In genomic region chr3:113255854-113256615, GRCh38 we compare ENCODE assay signal across 17 cellular contexts. TPM values are rescaled to one million over a fixed set of nuclear protein-coding genes. Genes with fewer than 3 reads are reported as not detected.
A peak's percentile ranks its signal among the peaks of the same experiment; 100 is the strongest.
DNase-seq lines count a peak whose midpoint lies in the region; ATAC-seq, FAIRE-seq and TF ChIP-seq lines count a peak whose summit lies in the region.
"Had no signal": no experiment of that assay in that cellular context is flagged by ENCODE, and none has a peak within 500 bp of the region (broad histone marks: within the 10 kb centered on the region; RNA-seq: fewer than 3 reads in every experiment).

No MANE protein-coding gene starts in this region.

- peak overlapping the region; percentile 64 for H3K27ac Mint-ChIP-seq in nephron progenitor cell
- H3K27ac Mint-ChIP-seq in activated CD4-positive, alpha-beta T cell treated with anti-CD3 and anti-CD28 coated beads for 36 hours = no peak overlapping the region
- H3K27ac Mint-ChIP-seq: CD8-positive, alpha-beta T cell had no signal

- POLR2A ChIA-PET in GM12878 (lab: Charles Lee) = interaction anchor here (1.3 kb wide), 1 partner anchor 14 kb away, joined by 3 read pairs; no protein-coding TSS in a partner anchor
- POLR2A ChIA-PET in activated CD4-positive, alpha-beta T cell treated with anti-CD3 and anti-CD28 coated beads for 36 hours (lab: Charles Lee) = no interaction called here

- H2AFZ ChIP-seq in GM12878 (ENCODE audit: control insufficient read depth, low read depth, low read length) = no peak overlapping the region

- 36% methylated on average over 7 of the region's 7 CpGs for WGBS in GM12878 (ENCODE audit: insufficient coverage, insufficient replicate concordance, low lambda C conversion rate, missing lambda C conversion rate)

- in situ Hi-C loops in GM12878 (cut with MboI) = no loop called here

- no peaks in the 10 kb centered on the region for H3K36me3 ChIP-seq in GM12878 (ENCODE audit: control insufficient read depth in 2 of 2, insufficient read depth in 2 of 2, low read length in 1 of 2)
- H3K36me3 ChIP-seq: BE2C had no signal

- BruUV-seq in GM12878 (replicated peaks; lab: Mats Ljungman, UMichigan) = no TSS peak

- peaks cover 88% of the 10 kb centered on the region for H3K4me1 Mint-ChIP-seq in nephron progenitor cell
- no peaks in the 10 kb centered on the region for H3K4me1 Mint-ChIP-seq in activated CD4-positive, alpha-beta T cell treated with anti-CD3 and anti-CD28 coated beads for 36 hours

- CTCF ChIA-PET in GM12878 (lab: Yijun Ruan, JAX) = interaction anchor here (0.5 to 2.5 kb wide), 3 partner anchors 25 to 255 kb away, joined by 3 to 8 read pairs (median 4); no protein-coding TSS in a partner anchor
- CTCF ChIA-PET in activated CD4-positive, alpha-beta T cell treated with anti-CD3 and anti-CD28 coated beads for 36 hours (lab: Charles Lee) = interaction anchor here (0.7 to 0.9 kb wide), 2 partner anchors 13 to 24 kb away, joined by 3 read pairs; no protein-coding TSS in a partner anchor

- no peak for DNase-seq in GM12891 (ENCODE audit: insufficient read length, low spot score)
- no peak for DNase-seq in GM12878 (ENCODE audit: low read depth, low spot score)
- no peak for DNase-seq in nephron progenitor cell
- no peak for DNase-seq in inferior parietal cortex (ENCODE audit: extremely low spot score)
- no peak for DNase-seq in activated CD4-positive, alpha-beta T cell treated with anti-CD3 and anti-CD28 coated beads for 36 hours
- DNase-seq: BE2C; CD8-positive, alpha-beta T cell; GF-D8; Kasumi-1; NCI-H1048; NCI-H226; NCI-H69; NK-92 treated with Interleukin-12 subunit alpha and Interleukin-12 subunit beta, amount 100 ng/mL, for 24 hours had no signal

- no peak overlapping the region for H3K4me2 ChIP-seq in GM12878 (ENCODE audit: control insufficient read depth, insufficient read depth)

- no peaks in the 10 kb centered on the region for H3K9me3 Mint-ChIP-seq in nephron progenitor cell
- no peaks in the 10 kb centered on the region for H3K9me3 Mint-ChIP-seq in activated CD4-positive, alpha-beta T cell treated with anti-CD3 and anti-CD28 coated beads for 36 hours (ENCODE audit: low read depth)
- H3K9me3 Mint-ChIP-seq: CD8-positive, alpha-beta T cell had no signal

- intact Hi-C loops in GM12878 (cut with micrococcal nuclease; ENCODE audit: unreplicated experiment) = no loop called here
- intact Hi-C loops in activated CD4-positive, alpha-beta T cell treated with anti-CD3 and anti-CD28 coated beads for 36 hours (cut with DNase I, micrococcal nuclease) = no loop called here

- ATAC-seq in HG02852 (IDR thresholded peaks at IDR 0.05; ENCODE audit: unreplicated experiment) (peak; percentile 66), GM12878 (peak; percentile 44), HG03457 (IDR thresholded peaks at IDR 0.05; ENCODE audit: unreplicated experiment) (no peak)
- ATAC-seq in activated CD4-positive, alpha-beta T cell treated with anti-CD3 and anti-CD28 coated beads for 36 hours = no peak
- ATAC-seq: CD8-positive, alpha-beta T cell had no signal

- no peaks in the 10 kb centered on the region for H3K9me3 ChIP-seq in GM12878 (replicated peaks; ENCODE audit: control insufficient read depth, insufficient read depth, low read length)
- H3K9me3 ChIP-seq: BE2C had no signal

- no peaks in the 10 kb centered on the region for H4K20me1 ChIP-seq in GM12878 (ENCODE audit: control insufficient read depth, insufficient read depth)

- no peaks in the 10 kb centered on the region for H3K79me2 ChIP-seq in GM12878 (ENCODE audit: control insufficient read depth, insufficient read depth, low read length)

- H3K4me1 ChIP-seq in GM12878 (ENCODE audit: control insufficient read depth, insufficient read depth, low read length) = peaks cover 13% of the 10 kb centered on the region
- H3K4me1 ChIP-seq: BE2C had no signal

- no peak for TF ChIP-seq RAD21 in GM12878 (IDR thresholded peaks at IDR 0.05; ENCODE audit: insufficient read depth, low read depth, low read length)

- peaks cover 11% of the 10 kb centered on the region for H3K27me3 Mint-ChIP-seq in nephron progenitor cell (ENCODE audit: low read depth, poor library complexity)
- H3K27me3 Mint-ChIP-seq in activated CD4-positive, alpha-beta T cell treated with anti-CD3 and anti-CD28 coated beads for 36 hours = no peaks in the 10 kb centered on the region

- peaks cover 92% of the 10 kb centered on the region for H3K36me3 Mint-ChIP-seq in nephron progenitor cell (ENCODE audit: low read depth)
- no peaks in the 10 kb centered on the region for H3K36me3 Mint-ChIP-seq in activated CD4-positive, alpha-beta T cell treated with anti-CD3 and anti-CD28 coated beads for 36 hours (ENCODE audit: low read depth)
- H3K36me3 Mint-ChIP-seq: CD8-positive, alpha-beta T cell had no signal

- SMC1A ChIA-PET in GM12878 (lab: Charles Lee; ENCODE audit: uncharacterized antibody, unreplicated experiment) = interaction anchor here (0.9 to 2.0 kb wide), 3 partner anchors 9 to 23 kb away, joined by 4 to 10 read pairs (median 6); no protein-coding TSS in a partner anchor

- no peak overlapping the region for H3K4me3 Mint-ChIP-seq in nephron progenitor cell
- no peak overlapping the region for H3K4me3 Mint-ChIP-seq in activated CD4-positive, alpha-beta T cell treated with anti-CD3 and anti-CD28 coated beads for 36 hours
- H3K4me3 Mint-ChIP-seq: CD8-positive, alpha-beta T cell had no signal

- peak; percentile 71 for FAIRE-seq in GM12891 (lab: Jason Lieb, UNC)
- FAIRE-seq in GM12878 (lab: Jason Lieb, UNC) = no peak
- FAIRE-seq: D721Med had no signal

- no peak for TF ChIP-seq EP300 in GM12878 (IDR thresholded peaks at IDR 0.05; ENCODE audit: borderline replicate concordance in 1 of 2, control insufficient read depth in 1 of 2, low read depth in 2 of 2, low read length in 2 of 2)

- H3K27ac ChIP-seq in GM12878 (ENCODE audit: control insufficient read depth, insufficient read depth) = no peak overlapping the region
- H3K27ac ChIP-seq: SK-N-MC had no signal

- no peaks in the 10 kb centered on the region; a peak in 2 of 4 replicates for H3K27me3 ChIP-seq in GM12878 (replicated peaks in 1 of 2; ENCODE audit: control insufficient read depth in 2 of 2, insufficient read depth in 2 of 2, low read length in 1 of 2)
- H3K27me3 ChIP-seq: BE2C had no signal

- TF ChIP-seq POLR2A in GM12891 (IDR thresholded peaks at IDR 0.05; ENCODE audit: low read depth, low read length) (no peak), GM12878 (IDR thresholded peaks at IDR 0.05; ENCODE audit: low read depth, low read length) (no peak)

- RAD21 ChIA-PET in GM12878 (lab: Charles Lee; ENCODE audit: unreplicated experiment) = interaction anchor here (0.6 to 0.9 kb wide), 2 partner anchors 116 to 441 kb away, joined by 3 read pairs; partner anchors contain the start of gene USF3

- TF ChIP-seq CTCF in GM12878 (IDR thresholded peaks at IDR 0.05 in 2 of 3, conservative IDR thresholded peaks at IDR 0.05 in 1 of 3; ENCODE audit: control insufficient read depth in 2 of 3, extremely low read depth in 1 of 3, insufficient read depth in 1 of 3, low read depth in 3 of 3, low read length in 3 of 3) (no peak), nephron progenitor cell (IDR thresholded peaks at IDR 0.05) (no peak)

- no peak overlapping the region for H3K9ac ChIP-seq in GM12878 (ENCODE audit: control insufficient read depth, insufficient read depth, low read length)

- no peak overlapping the region for H3K4me3 ChIP-seq in GM12878
- H3K4me3 ChIP-seq: SK-N-MC had no signal

TF ChIP-seq in GM12891, 5 proteins besides CTCF, POLR2A, EP300 and RAD21:
- TF ChIP-seq TAF1 (IDR thresholded peaks at IDR 0.05; ENCODE audit: low read depth, low read length) = no peak
- TF ChIP-seq POU2F2 (IDR thresholded peaks at IDR 0.05; ENCODE audit: low read depth, low read length) = no peak
- TF ChIP-seq PAX5 (IDR thresholded peaks at IDR 0.05; ENCODE audit: insufficient read depth, low read length, severe bottlenecking) = no peak
- no peak for TF ChIP-seq POLR2AphosphoS5 (IDR thresholded peaks at IDR 0.05; ENCODE audit: low read depth, low read length)
- TF ChIP-seq SPI1 (IDR thresholded peaks at IDR 0.05; ENCODE audit: low read depth, low read length) = no peak

TF ChIP-seq in GM12878, 131 proteins besides CTCF, POLR2A, EP300 and RAD21 (continues in another document):
- TF ChIP-seq TCF12 (IDR thresholded peaks at IDR 0.05; ENCODE audit: low read depth, low read length) (peak; percentile 28; the same call in 1 of the 2 replicates), ASH2L (IDR thresholded peaks at IDR 0.05; ENCODE audit: borderline replicate concordance, low read depth) (no peak), ZZZ3 (IDR thresholded peaks at IDR 0.05; ENCODE audit: control insufficient read depth, insufficient read length, low read depth) (no peak), BHLHE40 (IDR thresholded peaks at IDR 0.05; ENCODE audit: borderline replicate concordance in 1 of 2, low read depth in 2 of 2, low read length in 1 of 2) (peak in 1 of 2 experiments; percentile 10; a peak in 1 of 4 replicates), DPF2 (IDR thresholded peaks at IDR 0.05) (no peak), WRNIP1 (IDR thresholded peaks at IDR 0.05; ENCODE audit: borderline replicate concordance, low read depth, low read length) (no peak)

RNA-seq across cellular contexts. Expression of gene BOC, which starts 44.7 kb away (rescaled TPM):
- polyA plus RNA-seq in GM12891 (2012; ENCODE audit: low read depth, missing spikeins) = not detected
- total RNA-seq in GM12878 (2013; cell fraction: nucleolus; rRNA removed) = 0.17 TPM in 1 of 2 replicates, not detected in the other
- total RNA-seq in GM12878 (2014; rRNA removed) (0.05 TPM in 1 of 2 replicates, not detected in the other), GM12878 (2014; rRNA removed; fragmentation: Illumina TruSeq; extraction: Trizol) (not detected in 2 replicates), GM12878 (2021) (0.13 TPM in 1 of 2 replicates, not detected in the other)
- polyA plus RNA-seq in GM12878 (2011; ENCODE audit: low read depth) = not detected
- polyA plus RNA-seq in GM12878 (2011; rRNA removed) (not detected in 2 replicates), GM12878 (2014; fragmentation: Illumina TruSeq; extraction: Trizol) (0.18 TPM in 1 of 2 replicates, not detected in the other), GM12878 (2014; fragmentation: Nextera tagmentation; extraction: Ambion mirVana) (not detected), GM12878 (2014; rRNA removed) (0.19 TPM in 1 of 2 replicates, not detected in the other), GM12878 (2016; fragmentation: Nextera tagmentation; extraction: Ambion mirVana) (not detected)
- polyA plus RNA-seq in GM12878 (2011; cell fraction: cytosol; rRNA removed) = not detected in 2 replicates
- polyA plus RNA-seq in GM12878 (2011; cell fraction: nucleus; rRNA removed) = 0.07 and 0.09 TPM in 2 replicates
- polyA plus RNA-seq in GM12878 (2012) = 0.04 TPM in 1 of 2 replicates, not detected in the other
- polyA minus RNA-seq in GM12878 (2011; rRNA and poly(A)+ RNA removed) = not detected in 2 replicates
- not detected in 2 replicates for polyA minus RNA-seq in GM12878 (2011; cell fraction: cytosol; rRNA and poly(A)+ RNA removed)
- 0.24 TPM in 1 of 2 replicates, not detected in the other for polyA minus RNA-seq in GM12878 (2011; cell fraction: nucleus; rRNA and poly(A)+ RNA removed)
- under 1 TPM; 0.40 to 0.43 TPM for total RNA-seq in activated CD4-positive, alpha-beta T cell treated with anti-CD3 and anti-CD28 coated beads for 36 hours
- total RNA-seq: CD8-positive, alpha-beta T cell had no signal

Comparison
In these comparisons a context has a peak if more than half of its experiments do, and no peak if none do; other contexts are left out.
1. ATAC-seq: peak in HG02852 (single experiment) and GM12878 (single experiment); none in HG03457 (single experiment) and activated CD4-positive, alpha-beta T cell treated with anti-CD3 and anti-CD28 coated beads for 36 hours (single experiment).